1 cellular context compared by ENCODE assay signal in the genomic region with DNA sequence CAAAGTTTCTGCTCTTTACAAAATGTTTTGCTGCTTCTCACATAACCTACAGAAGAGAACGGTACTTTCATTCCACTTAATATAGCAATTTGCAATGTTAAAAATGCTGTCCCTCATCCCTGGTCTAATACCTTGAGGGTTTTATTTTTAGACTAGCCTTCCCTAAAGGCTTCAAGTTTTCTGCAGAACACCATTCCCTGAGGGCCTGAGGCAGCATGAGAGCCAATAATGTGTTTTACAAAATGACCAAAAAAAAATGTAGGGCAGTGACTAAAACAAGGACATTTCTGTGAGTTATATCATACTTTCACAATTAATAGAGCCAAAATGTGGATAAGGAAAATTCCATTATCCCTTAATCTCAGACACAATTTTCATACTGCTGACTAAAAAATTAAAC.
TF ChIP-seq lines count a peak whose summit lies in the region.

No MANE protein-coding gene starts in this region.

TF ChIP-seq in IMR-90, 13 proteins besides CTCF, POLR2A, EP300 and RAD21:
- TF ChIP-seq MAZ (IDR thresholded peaks at IDR 0.05; ENCODE audit: borderline replicate concordance, low read depth, low read length) (no peak), CEBPB (IDR thresholded peaks at IDR 0.05; ENCODE audit: low read depth, low read length) (no peak), RCOR1 (IDR thresholded peaks at IDR 0.05; ENCODE audit: insufficient replicate concordance, low read length) (no peak), FOS (IDR thresholded peaks at IDR 0.05; ENCODE audit: low read depth, low read length) (no peak), SMC3 (IDR thresholded peaks at IDR 0.05; ENCODE audit: low read depth, low read length) (no peak), MAFK (IDR thresholded peaks at IDR 0.05; ENCODE audit: low read depth, low read length) (no peak), NFE2L2 (IDR thresholded peaks at IDR 0.05; ENCODE audit: low read depth, low read length) (no peak), MXI1 (IDR thresholded peaks at IDR 0.05; ENCODE audit: borderline replicate concordance, low read depth, low read length) (no peak), CHD1 (IDR thresholded peaks at IDR 0.05; ENCODE audit: low read depth, low read length) (no peak), BHLHE40 (IDR thresholded peaks at IDR 0.05; ENCODE audit: low read depth, low read length) (no peak), RFX5 (IDR thresholded peaks at IDR 0.05; ENCODE audit: low read depth, low read length) (no peak)
- TF ChIP-seq, protein P1, sequence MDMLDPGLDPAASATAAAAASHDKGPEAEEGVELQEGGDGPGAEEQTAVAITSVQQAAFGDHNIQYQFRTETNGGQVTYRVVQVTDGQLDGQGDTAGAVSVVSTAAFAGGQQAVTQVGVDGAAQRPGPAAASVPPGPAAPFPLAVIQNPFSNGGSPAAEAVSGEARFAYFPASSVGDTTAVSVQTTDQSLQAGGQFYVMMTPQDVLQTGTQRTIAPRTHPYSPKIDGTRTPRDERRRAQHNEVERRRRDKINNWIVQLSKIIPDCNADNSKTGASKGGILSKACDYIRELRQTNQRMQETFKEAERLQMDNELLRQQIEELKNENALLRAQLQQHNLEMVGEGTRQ (IDR thresholded peaks at IDR 0.05; ENCODE audit: low read depth, low read length) = no peak
- TF ChIP-seq, protein P2, sequence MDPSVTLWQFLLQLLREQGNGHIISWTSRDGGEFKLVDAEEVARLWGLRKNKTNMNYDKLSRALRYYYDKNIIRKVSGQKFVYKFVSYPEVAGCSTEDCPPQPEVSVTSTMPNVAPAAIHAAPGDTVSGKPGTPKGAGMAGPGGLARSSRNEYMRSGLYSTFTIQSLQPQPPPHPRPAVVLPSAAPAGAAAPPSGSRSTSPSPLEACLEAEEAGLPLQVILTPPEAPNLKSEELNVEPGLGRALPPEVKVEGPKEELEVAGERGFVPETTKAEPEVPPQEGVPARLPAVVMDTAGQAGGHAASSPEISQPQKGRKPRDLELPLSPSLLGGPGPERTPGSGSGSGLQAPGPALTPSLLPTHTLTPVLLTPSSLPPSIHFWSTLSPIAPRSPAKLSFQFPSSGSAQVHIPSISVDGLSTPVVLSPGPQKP (IDR thresholded peaks at IDR 0.05; ENCODE audit: borderline replicate concordance, low read depth, low read length) = no peak
